Comparison of ENCODE assay signal across 1 cellular context in the genomic region with DNA sequence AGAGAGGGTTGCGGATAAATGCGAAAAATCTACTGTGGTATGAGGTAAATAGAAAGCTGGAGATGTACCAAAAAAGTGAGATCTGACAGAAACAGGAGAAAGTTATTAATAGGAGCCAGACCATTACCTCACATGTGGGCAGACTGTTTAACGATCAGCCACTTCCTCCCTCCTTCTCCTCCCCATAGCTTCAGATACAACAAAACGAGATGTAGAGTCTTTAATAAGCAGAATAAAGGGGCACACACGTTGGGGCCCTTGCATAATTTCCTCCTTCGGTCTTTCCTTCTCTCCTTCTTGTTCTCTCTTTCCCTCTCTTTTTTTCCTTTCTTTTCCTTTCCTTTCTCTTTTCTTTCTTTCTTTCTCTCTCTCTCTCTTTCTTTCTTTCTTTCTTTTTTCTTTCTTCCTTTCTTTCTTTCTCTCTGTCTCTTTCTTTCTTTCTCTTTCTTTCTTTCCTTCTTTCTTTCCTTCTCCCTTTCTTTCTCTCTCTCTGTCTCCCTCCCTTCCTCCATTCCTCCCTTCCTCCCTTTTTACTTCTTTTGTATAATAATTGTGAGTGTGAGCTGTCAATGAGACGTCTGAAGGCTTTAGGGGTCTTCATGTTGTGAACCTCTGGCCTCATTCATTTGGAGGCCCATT.
TF ChIP-seq lines count a peak whose summit lies in the region.

No MANE protein-coding gene starts in this region.

TF ChIP-seq in K562, 482 proteins besides CTCF, POLR2A, EP300 and RAD21 (continued from another document):
- TF ChIP-seq MTA1 (IDR thresholded peaks at IDR 0.05; ENCODE audit: borderline replicate concordance): peak; percentile 18; the same call in 1 of the 2 replicates
- no peak for TF ChIP-seq ZKSCAN3 (CRISPR knock-in tag; IDR thresholded peaks at IDR 0.05)
- no peak for TF ChIP-seq ASH1L (IDR thresholded peaks at IDR 0.05; ENCODE audit: borderline replicate concordance, low read depth, partially characterized antibody)
- peak; percentile 52; the same call in 1 of the 2 replicates for TF ChIP-seq ATF7 (IDR thresholded peaks at IDR 0.05)
- TF ChIP-seq NCOA4 (IDR thresholded peaks at IDR 0.05; ENCODE audit: partially characterized antibody): peak; percentile 27
TF ChIP-seq in K562: peak in this region for 26.
